In the genomic region with DNA sequence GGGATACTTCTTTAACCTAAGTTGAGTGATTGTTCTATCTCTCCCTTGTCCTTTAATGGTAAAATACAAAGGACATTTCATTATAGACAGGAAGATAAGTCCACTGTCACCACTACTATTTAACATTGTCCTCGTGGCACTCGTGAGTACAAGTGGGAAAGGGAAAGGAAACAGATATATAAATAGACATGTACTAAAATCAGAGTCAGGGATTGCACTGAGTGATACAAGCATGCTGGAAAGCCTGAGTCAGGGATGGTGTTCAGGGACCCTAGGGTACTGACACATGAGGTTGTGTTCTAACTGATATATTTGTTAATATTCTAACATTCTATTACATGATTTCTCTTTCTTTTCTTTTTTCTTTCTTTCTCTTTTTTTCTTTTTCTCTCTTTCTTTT, we compare ENCODE assay signal across 26 cellular contexts.
"Had no signal": no experiment of that assay in that cellular context is flagged by ENCODE, and none has a peak within 500 bp of the region (broad histone marks: within the 10 kb centered on the region; RNA-seq: fewer than 3 reads in every experiment).

No MANE protein-coding gene starts in this region.

- H3K4me2 ChIP-seq: hepatocyte had no signal

- H3K9me3 ChIP-seq: mucosa of descending colon, pancreas, psoas muscle, suprapubic skin, upper lobe of right lung had no signal

- H3K79me2 ChIP-seq: hepatocyte had no signal

- H3K27ac ChIP-seq: hepatocyte, pancreas, psoas muscle, spleen, suprapubic skin, thoracic aorta, tibial artery, upper lobe of right lung had no signal

- H3K4me1 Mint-ChIP-seq: immature natural killer cell; naive thymus-derived CD8-positive, alpha-beta T cell; nephron; neural crest cell; stimulated activated effector memory CD8-positive, alpha-beta T cell treated with anti-CD3 and anti-CD28 coated beads, Interleukin-12 subunit alpha, Interleukin-12 subunit beta, amount 100 ng/mL, for 72 hours had no signal

- H3K4me1 ChIP-seq: pancreas, psoas muscle, spleen, suprapubic skin, tibial artery, upper lobe of right lung had no signal

- H3K27ac Mint-ChIP-seq: immature natural killer cell; naive thymus-derived CD8-positive, alpha-beta T cell; nephron; stimulated activated effector memory CD8-positive, alpha-beta T cell treated with anti-CD3 and anti-CD28 coated beads, Interleukin-12 subunit alpha, Interleukin-12 subunit beta, amount 100 ng/mL, for 72 hours; stimulated activated naive CD8-positive, alpha-beta T cell treated with anti-CD3 and anti-CD28 coated beads, Interleukin-15, Interleukin-2, amounts not matched to agents 100 ng/mL and 50 ng/mL, for 24 hours had no signal

- ATAC-seq: left lobe of liver; mucosa of descending colon; naive thymus-derived CD8-positive, alpha-beta T cell; pancreas; psoas muscle; sciatic nerve; stimulated activated effector memory CD8-positive, alpha-beta T cell treated with anti-CD3 and anti-CD28 coated beads, Interleukin-12 subunit alpha, Interleukin-12 subunit beta, amount 100 ng/mL, for 72 hours; upper lobe of right lung had no signal

- DNase-seq: head of caudate nucleus; immature natural killer cell; kidney; midbrain; mucosa of descending colon; naive thymus-derived CD8-positive, alpha-beta T cell; nucleus accumbens; pancreas; psoas muscle; small intestine; spleen; stimulated activated CD4-positive, alpha-beta T cell treated with anti-CD3 and anti-CD28 coated beads, Interleukin-4, amount 100 ng/mL, for 24 hours; stimulated activated naive CD4-positive, alpha-beta T cell; tibial artery; trophoblast cell; upper lobe of right lung had no signal

- H3K27me3 ChIP-seq: hepatocyte, pancreas, spleen, suprapubic skin, tibial artery, upper lobe of right lung had no signal

- H3K4me3 ChIP-seq: hepatocyte, lung, mucosa of descending colon, pancreas, psoas muscle, spleen, suprapubic skin, thoracic aorta, tibial artery, upper lobe of right lung had no signal

- H3K36me3 ChIP-seq: pancreas, suprapubic skin, thoracic aorta, upper lobe of right lung had no signal

- H3K36me3 Mint-ChIP-seq: stimulated activated effector memory CD8-positive, alpha-beta T cell treated with anti-CD3 and anti-CD28 coated beads, Interleukin-12 subunit alpha, Interleukin-12 subunit beta, amount 100 ng/mL, for 72 hours had no signal

- H2AFZ ChIP-seq: hepatocyte had no signal

- H3K4me3 Mint-ChIP-seq: immature natural killer cell; naive thymus-derived CD8-positive, alpha-beta T cell; nephron; neural crest cell; stimulated activated effector memory CD8-positive, alpha-beta T cell treated with anti-CD3 and anti-CD28 coated beads, Interleukin-12 subunit alpha, Interleukin-12 subunit beta, amount 100 ng/mL, for 72 hours; stimulated activated naive CD8-positive, alpha-beta T cell treated with anti-CD3 and anti-CD28 coated beads, Interleukin-15, Interleukin-2, amounts not matched to agents 100 ng/mL and 50 ng/mL, for 24 hours had no signal

- H3K27me3 Mint-ChIP-seq: stimulated activated naive CD8-positive, alpha-beta T cell treated with anti-CD3 and anti-CD28 coated beads, Interleukin-15, Interleukin-2, amounts not matched to agents 100 ng/mL and 50 ng/mL, for 24 hours had no signal
